In genomic region chr5:29697786-29698414, GRCh38 we compare ENCODE assay signal across 10 cellular contexts.
DNase-seq lines count a peak whose midpoint lies in the region; ATAC-seq and TF ChIP-seq lines count a peak whose summit lies in the region.
"Had no signal": no experiment of that assay in that cellular context is flagged by ENCODE, and none has a peak within 500 bp of the region (broad histone marks: within the 10 kb centered on the region; RNA-seq: fewer than 3 reads in every experiment).

No MANE protein-coding gene starts in this region.

- no peaks in the 10 kb centered on the region for H3K9me2 ChIP-seq in SU-DHL-6 (replicated peaks; ENCODE audit: insufficient read depth, low read length)

- no peak overlapping the region for H3K27ac ChIP-seq in SU-DHL-6 (ENCODE audit: low read depth, low read length)

- H3K27me3 ChIP-seq in SU-DHL-6 (ENCODE audit: low read length), result no peaks in the 10 kb centered on the region
- H3K27me3 ChIP-seq: MG63 had no signal

- TF ChIP-seq POLR2A in NB4 (IDR thresholded peaks at IDR 0.05; ENCODE audit: extremely low read depth, insufficient read length), result no peak

- no peaks in the 10 kb centered on the region for H3F3A ChIP-seq in SU-DHL-6 (ENCODE audit: insufficient read depth)

- no peaks in the 10 kb centered on the region for H4K20me1 ChIP-seq in SU-DHL-6 (ENCODE audit: low read depth, low read length)

- peak overlapping the region; percentile 55 for H2AFZ ChIP-seq in SU-DHL-6 (ENCODE audit: low read depth, low read length, severe bottlenecking)

- H3K79me2 ChIP-seq in SU-DHL-6 (ENCODE audit: insufficient read depth, low read length), result no peaks in the 10 kb centered on the region

- H3K9ac ChIP-seq in SU-DHL-6 (ENCODE audit: low read length), result no peak overlapping the region

- H3K36me3 ChIP-seq in SU-DHL-6 (ENCODE audit: low read length), result no peaks in the 10 kb centered on the region
- H3K36me3 ChIP-seq: MG63 had no signal

- H3K9me3 ChIP-seq in SU-DHL-6 (ENCODE audit: insufficient read depth, low read length), result no peaks in the 10 kb centered on the region
- H3K9me3 ChIP-seq: MG63 had no signal

- DNase-seq in NB4 (ENCODE audit: low read depth) (peak; percentile 59), medulla oblongata (ENCODE audit: extremely low spot score) (peak; percentile 30)
- DNase-seq: activated CD4-positive, alpha-beta memory T cell treated with anti-CD3 and anti-CD28 coated beads, Interleukin-2, amount 10 ng/mL, durations not matched to agents 7 days and 5 days; cortex of kidney; MG63 had no signal

- H3K4me3 ChIP-seq in NB4 (ENCODE audit: low read depth, low read length) (no peak overlapping the region), SU-DHL-6 (ENCODE audit: insufficient read depth, low read length, poor library complexity, severe bottlenecking) (no peak overlapping the region)
- H3K4me3 ChIP-seq: MG63 had no signal

- H3K4me2 ChIP-seq in SU-DHL-6 (ENCODE audit: low read depth, low read length, poor library complexity, severe bottlenecking), result no peak overlapping the region

- 0 out of 3 replicates have a peak, but pooled peaks have one; percentile 15 for TF ChIP-seq CTCF in GM12872 (IDR thresholded peaks at IDR 0.05; ENCODE audit: insufficient read depth, low read depth, low read length)
- peak; percentile 51 for TF ChIP-seq CTCF in NB4 (IDR thresholded peaks at IDR 0.05; ENCODE audit: low read depth, low read length)
- TF ChIP-seq CTCF in SU-DHL-6 (IDR thresholded peaks at IDR 0.05; ENCODE audit: insufficient read depth, low read length, poor library complexity, severe bottlenecking), result no peak

- ATAC-seq in HG02623 (IDR thresholded peaks at IDR 0.05; ENCODE audit: unreplicated experiment) (no peak), HG03045 (IDR thresholded peaks at IDR 0.05; ENCODE audit: unreplicated experiment) (no peak), HG03460 (IDR thresholded peaks at IDR 0.05; ENCODE audit: unreplicated experiment) (no peak)
